In the genomic region with DNA sequence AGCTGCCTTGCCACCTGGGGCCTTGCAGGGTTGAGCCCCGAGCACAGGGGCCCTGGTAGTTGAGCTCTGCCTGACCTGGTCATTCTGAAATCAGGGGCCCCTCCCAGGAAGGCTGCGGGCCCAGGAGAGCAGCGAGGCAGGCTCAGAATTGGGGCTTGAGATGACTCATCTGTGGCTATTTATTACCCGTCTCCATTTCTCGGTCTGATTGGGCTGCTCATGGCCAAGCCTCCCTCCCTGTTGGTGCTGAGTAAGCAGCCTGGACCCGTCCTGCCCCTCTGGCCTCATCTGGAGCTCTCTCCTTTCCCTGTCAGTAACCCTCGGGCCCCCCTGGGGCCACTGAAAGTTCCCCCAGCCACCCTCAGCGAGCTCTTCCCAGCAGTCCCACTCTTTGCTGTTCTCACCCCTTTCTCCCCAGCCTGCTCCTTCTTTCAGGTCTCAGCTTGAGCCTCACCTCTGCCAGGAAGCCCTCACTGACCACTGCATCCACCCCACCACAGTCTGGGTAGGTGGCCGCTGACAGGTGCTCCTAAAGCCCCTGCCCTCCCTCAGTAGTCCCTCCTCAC, we compare ENCODE assay signal across 7 cellular contexts. TPM values are rescaled to one million over a fixed set of nuclear protein-coding genes. Genes with fewer than 3 reads are reported as not detected.
DNase-seq lines count a peak whose midpoint lies in the region; ATAC-seq and TF ChIP-seq lines count a peak whose summit lies in the region.

No MANE protein-coding gene starts in this region.

- TF ChIP-seq CTCF in GM13977 (IDR thresholded peaks at IDR 0.05; ENCODE audit: extremely low read depth, insufficient read depth, missing control alignments) (peak; percentile 12), WTC11 (IDR thresholded peaks at IDR 0.05) (no peak), sigmoid colon (IDR thresholded peaks at IDR 0.05) (no peak)

- no peak overlapping the region for H3K4me3 ChIP-seq in sigmoid colon
- no peak overlapping the region for H3K4me3 ChIP-seq in effector memory CD4-positive, alpha-beta T cell (ENCODE audit: insufficient read depth, low read depth, low read length, poor library complexity, severe bottlenecking)

- no peak for TF ChIP-seq POLR2A in sigmoid colon (IDR thresholded peaks at IDR 0.05)

- no peaks in the 10 kb centered on the region for H3K36me3 ChIP-seq in sigmoid colon
- no peaks in the 10 kb centered on the region for H3K36me3 ChIP-seq in effector memory CD4-positive, alpha-beta T cell (ENCODE audit: control insufficient read depth, insufficient read depth, low read length)

- no peaks in the 10 kb centered on the region for H3K27me3 Mint-ChIP-seq in WTC11 (ENCODE audit: low read depth)

- peaks cover 0 to 26% (median 18%) of the 10 kb centered on the region in 4 donors for H3K4me1 ChIP-seq in sigmoid colon
- peaks cover 11% of the 10 kb centered on the region for H3K4me1 ChIP-seq in effector memory CD4-positive, alpha-beta T cell (ENCODE audit: control insufficient read depth, insufficient read depth, low read length, poor library complexity, severe bottlenecking)

- POLR2A ChIA-PET in WTC11 (lab: Charles Lee), result no interaction called here

- peak overlapping the region; percentile 2; the same call in 1 of the 2 replicates for H3K27ac Mint-ChIP-seq in WTC11

- peak; percentile 84 for DNase-seq in GM13977 (ENCODE audit: low spot score)
- no peak for DNase-seq in WTC11 (ENCODE audit: low spot score)
- DNase-seq in glomerular visceral epithelial cell (ENCODE audit: extremely low spot score), result peak; percentile 80
- DNase-seq in sigmoid colon, result peak; percentile 85
- DNase-seq in effector memory CD4-positive, alpha-beta T cell, result no peak

- ATAC-seq in GM21526 (IDR thresholded peaks at IDR 0.05; ENCODE audit: low FRiP score, unreplicated experiment) (peak; percentile 61), HG03558 (IDR thresholded peaks at IDR 0.05; ENCODE audit: extremely low read depth, unreplicated experiment) (peak; percentile 32), WTC11 (peak; percentile 26; the same call in 1 of the 2 replicates)

- peak overlapping the region in 2 of 4 donors; percentile 53 to 56 for H3K27ac ChIP-seq in sigmoid colon
- H3K27ac ChIP-seq in effector memory CD4-positive, alpha-beta T cell (ENCODE audit: insufficient read depth, low read length, poor library complexity, severe bottlenecking), result no peak overlapping the region

- H3K27me3 ChIP-seq in sigmoid colon, result no peaks in the 10 kb centered on the region
- H3K27me3 ChIP-seq in effector memory CD4-positive, alpha-beta T cell (replicated peaks; ENCODE audit: control insufficient read depth, insufficient read depth, low read length, poor library complexity, severe bottlenecking), result no peaks in the 10 kb centered on the region

- no peaks in the 10 kb centered on the region for H3K9me3 Mint-ChIP-seq in WTC11

- WGBS in sigmoid colon, 2 donors, result 16 to 25% methylated on average over 9 of the region's 9 CpGs

- H3K36me3 Mint-ChIP-seq in WTC11, result no peaks in the 10 kb centered on the region

- H3K9me3 ChIP-seq in sigmoid colon, result no peaks in the 10 kb centered on the region
- H3K9me3 ChIP-seq in effector memory CD4-positive, alpha-beta T cell (ENCODE audit: control insufficient read depth, low read length), result no peaks in the 10 kb centered on the region

- intact Hi-C loops in sigmoid colon (cut with DNase I), result no loop called here

- CTCF ChIA-PET in WTC11 (lab: Charles Lee), result interaction anchor here (0.9 to 2.7 kb wide), 4 partner anchors 12 to 214 kb away, joined by 3 to 20 read pairs (median 6); no protein-coding TSS in a partner anchor

- H3K4me1 Mint-ChIP-seq in WTC11, result peaks cover 17% of the 10 kb centered on the region

- no peak for TF ChIP-seq EP300 in sigmoid colon (IDR thresholded peaks at IDR 0.05)

- in situ Hi-C loops in GM13977 (cut with MboI; ENCODE audit: low pct_unique_long_range_greater_than_20kb, low sequenced_read_pairs, unreplicated experiment), result no loop called here

- H3K4me3 Mint-ChIP-seq in WTC11, result no peak overlapping the region

TF ChIP-seq in WTC11, 78 proteins besides CTCF, POLR2A, EP300 and RAD21 (continues in another document):
- no peak for TF ChIP-seq ZSCAN18 (CRISPR knock-in tag; IDR thresholded peaks at IDR 0.05)
- TF ChIP-seq ZNF416 (CRISPR knock-in tag; IDR thresholded peaks at IDR 0.05), result no peak
- no peak for TF ChIP-seq OVOL2 (CRISPR knock-in tag; IDR thresholded peaks at IDR 0.05; ENCODE audit: borderline replicate concordance)
- no peak for TF ChIP-seq ATF2 (CRISPR knock-in tag; IDR thresholded peaks at IDR 0.05; ENCODE audit: borderline replicate concordance, low read depth)
- TF ChIP-seq, protein P1, sequence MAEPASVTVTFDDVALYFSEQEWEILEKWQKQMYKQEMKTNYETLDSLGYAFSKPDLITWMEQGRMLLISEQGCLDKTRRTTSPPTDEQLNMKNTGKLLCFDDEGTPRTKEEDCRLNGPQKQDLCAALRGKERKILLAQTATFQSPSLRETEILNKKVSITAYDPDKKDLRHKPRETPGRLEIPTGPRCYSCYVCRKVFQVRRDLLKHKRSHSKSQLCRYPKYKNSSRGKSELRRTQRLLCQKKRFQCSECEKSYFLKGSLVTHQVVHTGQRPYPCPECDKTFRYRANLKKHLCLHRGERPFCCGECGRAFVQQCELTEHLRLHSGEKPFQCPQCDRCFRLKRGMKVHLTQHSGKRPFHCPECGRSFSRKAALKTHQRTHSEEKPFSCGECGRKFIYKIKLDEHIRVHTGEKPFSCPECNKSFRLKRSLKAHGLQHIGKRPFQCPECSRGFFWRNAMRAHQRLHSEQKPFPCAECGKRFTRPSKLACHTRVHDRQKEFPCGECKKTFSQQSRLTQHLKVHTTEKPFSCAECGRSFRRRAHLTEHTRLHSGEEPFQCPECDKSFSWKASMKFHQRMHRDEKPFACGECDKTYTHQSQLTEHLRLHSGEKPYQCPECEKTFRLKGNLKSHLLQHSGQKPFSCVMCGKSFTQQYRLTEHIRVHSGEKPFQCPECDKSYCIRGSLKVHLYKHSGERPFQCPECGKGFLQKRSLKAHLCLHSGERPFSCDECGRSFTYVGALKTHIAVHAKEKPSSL (CRISPR knock-in tag; conservative IDR thresholded peaks at IDR 0.05), result no peak
- TF ChIP-seq, protein P2, sequence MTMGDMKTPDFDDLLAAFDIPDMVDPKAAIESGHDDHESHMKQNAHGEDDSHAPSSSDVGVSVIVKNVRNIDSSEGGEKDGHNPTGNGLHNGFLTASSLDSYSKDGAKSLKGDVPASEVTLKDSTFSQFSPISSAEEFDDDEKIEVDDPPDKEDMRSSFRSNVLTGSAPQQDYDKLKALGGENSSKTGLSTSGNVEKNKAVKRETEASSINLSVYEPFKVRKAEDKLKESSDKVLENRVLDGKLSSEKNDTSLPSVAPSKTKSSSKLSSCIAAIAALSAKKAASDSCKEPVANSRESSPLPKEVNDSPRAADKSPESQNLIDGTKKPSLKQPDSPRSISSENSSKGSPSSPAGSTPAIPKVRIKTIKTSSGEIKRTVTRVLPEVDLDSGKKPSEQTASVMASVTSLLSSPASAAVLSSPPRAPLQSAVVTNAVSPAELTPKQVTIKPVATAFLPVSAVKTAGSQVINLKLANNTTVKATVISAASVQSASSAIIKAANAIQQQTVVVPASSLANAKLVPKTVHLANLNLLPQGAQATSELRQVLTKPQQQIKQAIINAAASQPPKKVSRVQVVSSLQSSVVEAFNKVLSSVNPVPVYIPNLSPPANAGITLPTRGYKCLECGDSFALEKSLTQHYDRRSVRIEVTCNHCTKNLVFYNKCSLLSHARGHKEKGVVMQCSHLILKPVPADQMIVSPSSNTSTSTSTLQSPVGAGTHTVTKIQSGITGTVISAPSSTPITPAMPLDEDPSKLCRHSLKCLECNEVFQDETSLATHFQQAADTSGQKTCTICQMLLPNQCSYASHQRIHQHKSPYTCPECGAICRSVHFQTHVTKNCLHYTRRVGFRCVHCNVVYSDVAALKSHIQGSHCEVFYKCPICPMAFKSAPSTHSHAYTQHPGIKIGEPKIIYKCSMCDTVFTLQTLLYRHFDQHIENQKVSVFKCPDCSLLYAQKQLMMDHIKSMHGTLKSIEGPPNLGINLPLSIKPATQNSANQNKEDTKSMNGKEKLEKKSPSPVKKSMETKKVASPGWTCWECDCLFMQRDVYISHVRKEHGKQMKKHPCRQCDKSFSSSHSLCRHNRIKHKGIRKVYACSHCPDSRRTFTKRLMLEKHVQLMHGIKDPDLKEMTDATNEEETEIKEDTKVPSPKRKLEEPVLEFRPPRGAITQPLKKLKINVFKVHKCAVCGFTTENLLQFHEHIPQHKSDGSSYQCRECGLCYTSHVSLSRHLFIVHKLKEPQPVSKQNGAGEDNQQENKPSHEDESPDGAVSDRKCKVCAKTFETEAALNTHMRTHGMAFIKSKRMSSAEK (CRISPR knock-in tag; IDR thresholded peaks at IDR 0.05; ENCODE audit: borderline replicate concordance), result no peak
- no peak for TF ChIP-seq KAT7 (CRISPR knock-in tag; IDR thresholded peaks at IDR 0.05; ENCODE audit: borderline replicate concordance)
- no peak for TF ChIP-seq NFYB (CRISPR knock-in tag; conservative IDR thresholded peaks at IDR 0.05; ENCODE audit: low read depth)
- TF ChIP-seq TCF7 (CRISPR knock-in tag; IDR thresholded peaks at IDR 0.05; ENCODE audit: low read depth), result no peak

RNA-seq across cellular contexts. Expression of gene TNFRSF8, which starts 11.0 kb away (rescaled TPM):
- 20.5 to 21.3 TPM (median 20.8 TPM) in 3 replicates for total RNA-seq in WTC11 (2021)
- 1 to 10 TPM in 1 of 4 donors, under 1 TPM in 3; 0.68 to 1.1 (median 0.77) TPM for total RNA-seq in sigmoid colon
- 1 to 10 TPM in 1 of 3 donors, under 1 TPM in 1, not detected in 1; 0.92 to 1.8 TPM for polyA plus RNA-seq in sigmoid colon

RNA-seq across cellular contexts. Expression of gene MIIP, which starts 32.8 kb away (rescaled TPM):
- 65.6 to 75.1 TPM (median 67.4 TPM) in 3 replicates for total RNA-seq in WTC11 (2021)
- 10 to 100 TPM; 23.7 to 31.2 (median 27.4) TPM for total RNA-seq in sigmoid colon
- polyA plus RNA-seq in sigmoid colon, result 10 to 100 TPM; 12.7 to 32.6 (median 18.0) TPM

Comparison
In these comparisons a context has a peak if more than half of its experiments do, and no peak if none do; other contexts are left out.
1. DNase-seq: peak in GM13977 (single experiment), glomerular visceral epithelial cell (single experiment) and sigmoid colon (single experiment); none in WTC11 (single experiment) and effector memory CD4-positive, alpha-beta T cell (0 of 3).
2. RNA of gene TNFRSF8, which starts 11.0 kb away (total RNA-seq): 20.5 to 21.3 TPM in WTC11; 0.68 to 1.1 TPM in sigmoid colon; every median in the first group is over 10 times any median in the second.
3. Peak in every context shown above with its lines, with median percentiles within 50 percentile points of each other: ATAC-seq.